ENCODE assay signal across 25 cellular contexts in genomic region chr3:122816587-122816986, GRCh38. TPM values are rescaled to one million over a fixed set of nuclear protein-coding genes. Genes with fewer than 3 reads are reported as not detected.
DNase-seq lines count a peak whose midpoint lies in the region; ATAC-seq, FAIRE-seq and TF ChIP-seq lines count a peak whose summit lies in the region.
"Had no signal": no experiment of that assay in that cellular context is flagged by ENCODE, and none has a peak within 500 bp of the region (broad histone marks: within the 10 kb centered on the region; RNA-seq: fewer than 3 reads in every experiment).

No MANE protein-coding gene starts in this region.

- TF ChIP-seq POLR2A in HepG2 (IDR thresholded peaks at IDR 0.05; ENCODE audit: insufficient read depth in 1 of 2, low read depth in 2 of 2, low read length in 2 of 2) (no peak), right lobe of liver (IDR thresholded peaks at IDR 0.05) (no peak)

- H3K27me3 ChIP-seq in HepG2 (ENCODE audit: control insufficient read depth in 1 of 2, insufficient read depth in 2 of 2, low read length in 2 of 2) (no peaks in the 10 kb centered on the region), right lobe of liver (no peaks in the 10 kb centered on the region), neutrophil (no peaks in the 10 kb centered on the region)
- H3K27me3 ChIP-seq: BE2C, BLaER1 had no signal

- TF ChIP-seq CTCF in HepG2 (CRISPR knock-in tag; IDR thresholded peaks at IDR 0.05), result no peak
- TF ChIP-seq CTCF in right lobe of liver (IDR thresholded peaks at IDR 0.05), result no peak
- no peak for TF ChIP-seq CTCF in neutrophil (IDR thresholded peaks at IDR 0.05)

- no peaks in the 10 kb centered on the region for H3K79me2 ChIP-seq in HepG2 (ENCODE audit: insufficient read depth, low read length)

- no peak overlapping the region for H3K4me2 ChIP-seq in HepG2 (ENCODE audit: low read depth, low read length)
- H3K4me2 ChIP-seq: BLaER1 had no signal

- TF ChIP-seq RAD21 in HepG2 (CRISPR knock-in tag; IDR thresholded peaks at IDR 0.05), result no peak

- CTCF ChIA-PET in HepG2 (lab: Yijun Ruan, JAX; ENCODE audit: low intra/inter-chr PET ratio, low total read pairs), result no interaction called here

- H3K27ac ChIP-seq in HepG2 (ENCODE audit: extremely low read length, insufficient read depth, low read length), result no peak overlapping the region
- H3K27ac ChIP-seq in right lobe of liver, result no peak overlapping the region
- peak overlapping the region; percentile 42 for H3K27ac ChIP-seq in neutrophil
- H3K27ac ChIP-seq: BLaER1 had no signal

- TF ChIP-seq EP300 in HepG2 (IDR thresholded peaks at IDR 0.05; ENCODE audit: low read depth in 2 of 2, low read length in 2 of 2), result no peak
- no peak for TF ChIP-seq EP300 in HepG2 (CRISPR knock-in tag; IDR thresholded peaks at IDR 0.05; ENCODE audit: borderline replicate concordance)

- peaks cover 11% of the 10 kb centered on the region for H3K4me1 ChIP-seq in HepG2 (ENCODE audit: insufficient read depth, low read length)
- H3K4me1 ChIP-seq in right lobe of liver, result no peaks in the 10 kb centered on the region
- H3K4me1 ChIP-seq in neutrophil (ENCODE audit: control insufficient read depth in 1 of 2, insufficient read depth in 1 of 2, low read depth in 1 of 2, low read length in 1 of 2), result no peaks in the 10 kb centered on the region
- H3K4me1 ChIP-seq: BLaER1 had no signal

- H3K9me3 Mint-ChIP-seq in stimulated activated naive CD8-positive, alpha-beta T cell treated with anti-CD3 and anti-CD28 coated beads, Interleukin-15, amount 100 ng/mL, for 72 hours, result no peaks in the 10 kb centered on the region
- H3K9me3 Mint-ChIP-seq: CD4-positive, alpha-beta memory T cell; CD4-positive, CD25-positive, alpha-beta regulatory T cell; CD8-positive, alpha-beta memory T cell had no signal

- no peaks in the 10 kb centered on the region for H3K36me3 ChIP-seq in HepG2 (replicated peaks in 1 of 2; ENCODE audit: control insufficient read depth in 1 of 2, insufficient read depth in 2 of 2, low read length in 2 of 2)
- no peaks in the 10 kb centered on the region for H3K36me3 ChIP-seq in right lobe of liver
- H3K36me3 ChIP-seq in neutrophil, result peaks cover 68% of the 10 kb centered on the region
- H3K36me3 ChIP-seq: BE2C had no signal

- no peak overlapping the region for H3K4me3 Mint-ChIP-seq in stimulated activated naive CD8-positive, alpha-beta T cell treated with anti-CD3 and anti-CD28 coated beads, Interleukin-15, amount 100 ng/mL, for 72 hours
- H3K4me3 Mint-ChIP-seq: CD14-positive monocyte; CD4-positive, alpha-beta memory T cell; CD4-positive, CD25-positive, alpha-beta regulatory T cell; CD8-positive, alpha-beta memory T cell had no signal

- in situ Hi-C loops in HepG2 (cut with HindIII; ENCODE audit: extremely low pct_ligation_motif_present, low pct_unique_long_range_greater_than_20kb), result no loop called here

- no peaks in the 10 kb centered on the region for H3K27me3 Mint-ChIP-seq in stimulated activated naive CD8-positive, alpha-beta T cell treated with anti-CD3 and anti-CD28 coated beads, Interleukin-15, amount 100 ng/mL, for 72 hours
- H3K27me3 Mint-ChIP-seq: CD4-positive, alpha-beta memory T cell; CD4-positive, CD25-positive, alpha-beta regulatory T cell; CD8-positive, alpha-beta memory T cell had no signal

- no peaks in the 10 kb centered on the region for H4K20me1 ChIP-seq in HepG2 (ENCODE audit: insufficient read depth, low read length)
- H4K20me1 ChIP-seq: BLaER1 had no signal

- H3K27ac Mint-ChIP-seq in stimulated activated naive CD8-positive, alpha-beta T cell treated with anti-CD3 and anti-CD28 coated beads, Interleukin-15, amount 100 ng/mL, for 72 hours, result no peak overlapping the region
- H3K27ac Mint-ChIP-seq: CD4-positive, alpha-beta memory T cell; CD4-positive, CD25-positive, alpha-beta regulatory T cell; CD8-positive, alpha-beta memory T cell had no signal

- WGBS in HepG2 (ENCODE audit: low lambda C conversion rate), result 51% methylated on average over 2 of the region's 2 CpGs
- 80% methylated on average over 1 of the region's 2 CpGs for WGBS in right lobe of liver (ENCODE audit: insufficient coverage, low coverage, low lambda C conversion rate, missing lambda C conversion rate)

- no peak for FAIRE-seq in HepG2 (lab: Jason Lieb, UNC)
- FAIRE-seq: A204.1, GM12878, GM19239 had no signal

- BruUV-seq in HepG2 (replicated peaks; lab: Mats Ljungman, UMichigan), result no TSS peak

- intact Hi-C loops in HepG2 (cut with micrococcal nuclease; ENCODE audit: unreplicated experiment) (no loop called here), right lobe of liver (cut with DNase I) (no loop called here)

- H2AFZ ChIP-seq in HepG2 (ENCODE audit: low read length), result no peak overlapping the region

- H3K4me3 ChIP-seq in HepG2 (replicated peaks in 1 of 3; ENCODE audit: insufficient read depth in 1 of 3, low read depth in 2 of 3, low read length in 3 of 3), result no peak overlapping the region
- no peak overlapping the region for H3K4me3 ChIP-seq in right lobe of liver
- no peak overlapping the region for H3K4me3 ChIP-seq in neutrophil (ENCODE audit: low read depth in 1 of 2, low read length in 1 of 2)
- H3K4me3 ChIP-seq: BLaER1, GM12878 had no signal

- no peaks in the 10 kb centered on the region for H3K4me1 Mint-ChIP-seq in stimulated activated naive CD8-positive, alpha-beta T cell treated with anti-CD3 and anti-CD28 coated beads, Interleukin-15, amount 100 ng/mL, for 72 hours
- H3K4me1 Mint-ChIP-seq: CD14-positive monocyte; CD8-positive, alpha-beta memory T cell had no signal

- DNase-seq in HepG2 (ENCODE audit: low spot score) (peak; percentile 18), right lobe of liver (no peak)
- DNase-seq in stimulated activated naive CD8-positive, alpha-beta T cell treated with anti-CD3 and anti-CD28 coated beads, Interleukin-15, amount 100 ng/mL, for 72 hours, result no peak
- DNase-seq: 8988T; ACHN; BE2C; C1 segment of cervical spinal cord; CD4-positive, alpha-beta memory T cell; CD4-positive, CD25-positive, alpha-beta regulatory T cell; CD8-positive, alpha-beta memory T cell; COR-L47; DMS 273 treated with DMSO at 0.1 percent for 48 hours; DMS153; DMS53; DMS79; DND-41; EL; GDM1 had no signal

- no peak overlapping the region for H3K9ac ChIP-seq in HepG2 (ENCODE audit: insufficient read depth, low read depth, low read length)
- H3K9ac ChIP-seq: BLaER1 had no signal

- POLR2A ChIA-PET in HepG2 (lab: Yijun Ruan, JAX), result no interaction called here

- ATAC-seq in HepG2 (peak; percentile 70; the same call in 2 of the 3 replicates), right lobe of liver (no peak), GM21786 (IDR thresholded peaks at IDR 0.05; ENCODE audit: unreplicated experiment) (no peak)
- ATAC-seq in stimulated activated naive CD8-positive, alpha-beta T cell treated with anti-CD3 and anti-CD28 coated beads, Interleukin-15, amount 100 ng/mL, for 72 hours, result no peak
- ATAC-seq: GM12878 had no signal

- no peaks in the 10 kb centered on the region for H3K9me3 ChIP-seq in HepG2 (ENCODE audit: low read length)
- no peaks in the 10 kb centered on the region for H3K9me3 ChIP-seq in right lobe of liver
- no peaks in the 10 kb centered on the region for H3K9me3 ChIP-seq in neutrophil
- H3K9me3 ChIP-seq: BE2C, BLaER1 had no signal

RNA-seq across cellular contexts. Expression of gene SLC49A4, which starts 21.7 kb away (rescaled TPM):
- total RNA-seq in HepG2 (2016; rRNA removed; fragmentation: Illumina TruSeq; extraction: Trizol), result 9.4 and 16.3 TPM in 2 replicates
- 2.0 and 2.7 TPM in 2 replicates for total RNA-seq in HepG2 (2016; cell fraction: cytosol; rRNA removed; fragmentation: Illumina TruSeq; extraction: Trizol; ENCODE audit: low read depth)
- total RNA-seq in HepG2 (2016; cell fraction: insoluble cytoplasmic fraction; rRNA removed; fragmentation: Illumina TruSeq; extraction: Trizol), result 10.0 and 16.3 TPM in 2 replicates
- total RNA-seq in HepG2 (2016; cell fraction: membrane; rRNA removed; fragmentation: Illumina TruSeq; extraction: Trizol), result 6.0 and 6.2 TPM in 2 replicates
- total RNA-seq in HepG2 (2016; cell fraction: nucleus; rRNA removed; fragmentation: Illumina TruSeq; extraction: Trizol), result 14.5 and 15.3 TPM in 2 replicates
- polyA plus RNA-seq in HepG2 (2011; rRNA removed), result 6.3 and 6.5 TPM in 2 replicates
- polyA plus RNA-seq in HepG2 (2011; cell fraction: cytosol; rRNA removed), result 4.1 and 8.1 TPM in 2 replicates
- polyA plus RNA-seq in HepG2 (2011; cell fraction: nucleus; rRNA removed), result 2.3 and 3.4 TPM in 2 replicates
- polyA plus RNA-seq in HepG2 (2012), result 5.2 and 7.3 TPM in 2 replicates
- 2.3 and 2.5 TPM in 2 replicates for polyA plus RNA-seq in HepG2 (2016; cell fraction: cytosol; fragmentation: Illumina TruSeq; extraction: Trizol; ENCODE audit: low read depth)
- 8.2 and 8.5 TPM in 2 replicates for polyA plus RNA-seq in HepG2 (2016; cell fraction: insoluble cytoplasmic fraction; fragmentation: Illumina TruSeq; extraction: Trizol; ENCODE audit: low read depth)
- polyA plus RNA-seq in HepG2 (2016; cell fraction: membrane; fragmentation: Illumina TruSeq; extraction: Trizol; ENCODE audit: low read depth), result 3.9 and 5.1 TPM in 2 replicates
- polyA plus RNA-seq in HepG2 (2016; cell fraction: nucleus; fragmentation: Illumina TruSeq; extraction: Trizol; ENCODE audit: insufficient read depth, low read depth), result 17.8 and 23.3 TPM in 2 replicates
- polyA minus RNA-seq in HepG2 (2011; rRNA and poly(A)+ RNA removed; ENCODE audit: low replicate concordance), result 10.7 and 21.5 TPM in 2 replicates
- polyA minus RNA-seq in HepG2 (2011; cell fraction: cytosol; rRNA and poly(A)+ RNA removed), result 8.0 and 9.1 TPM in 2 replicates
- 6.3 and 8.5 TPM in 2 replicates for polyA minus RNA-seq in HepG2 (2011; cell fraction: nucleus; rRNA and poly(A)+ RNA removed)
- 1 to 10 TPM; 5.5 to 8.6 (median 6.7) TPM for total RNA-seq in right lobe of liver

RNA-seq across cellular contexts. Expression of gene HSPBAP1, which starts 23.0 kb away (rescaled TPM):
- total RNA-seq in HepG2 (2016; rRNA removed; fragmentation: Illumina TruSeq; extraction: Trizol) (5.1 and 5.7 TPM in 2 replicates), right lobe of liver (1 to 10 TPM; 2.4 to 4.0 (median 3.3) TPM)
- total RNA-seq in HepG2 (2016; cell fraction: cytosol; rRNA removed; fragmentation: Illumina TruSeq; extraction: Trizol; ENCODE audit: low read depth), result 1.9 and 3.0 TPM in 2 replicates
- 4.4 and 5.3 TPM in 2 replicates for total RNA-seq in HepG2 (2016; cell fraction: insoluble cytoplasmic fraction; rRNA removed; fragmentation: Illumina TruSeq; extraction: Trizol)
- 2.2 and 3.2 TPM in 2 replicates for total RNA-seq in HepG2 (2016; cell fraction: membrane; rRNA removed; fragmentation: Illumina TruSeq; extraction: Trizol)
- total RNA-seq in HepG2 (2016; cell fraction: nucleus; rRNA removed; fragmentation: Illumina TruSeq; extraction: Trizol), result 5.3 and 7.2 TPM in 2 replicates
- polyA plus RNA-seq in HepG2 (2011; rRNA removed), result 3.6 and 4.2 TPM in 2 replicates
- polyA plus RNA-seq in HepG2 (2011; cell fraction: cytosol; rRNA removed), result 1.7 and 2.3 TPM in 2 replicates
- 4.2 and 5.9 TPM in 2 replicates for polyA plus RNA-seq in HepG2 (2011; cell fraction: nucleus; rRNA removed)
- polyA plus RNA-seq in HepG2 (2012), result 2.9 and 3.4 TPM in 2 replicates
- 0.77 and 0.87 TPM in 2 replicates for polyA plus RNA-seq in HepG2 (2016; cell fraction: cytosol; fragmentation: Illumina TruSeq; extraction: Trizol; ENCODE audit: low read depth)
- polyA plus RNA-seq in HepG2 (2016; cell fraction: insoluble cytoplasmic fraction; fragmentation: Illumina TruSeq; extraction: Trizol; ENCODE audit: low read depth), result 4.3 and 5.0 TPM in 2 replicates
- polyA plus RNA-seq in HepG2 (2016; cell fraction: membrane; fragmentation: Illumina TruSeq; extraction: Trizol; ENCODE audit: low read depth), result 0.88 and 1.1 TPM in 2 replicates
- polyA plus RNA-seq in HepG2 (2016; cell fraction: nucleus; fragmentation: Illumina TruSeq; extraction: Trizol; ENCODE audit: insufficient read depth, low read depth), result 11.7 and 12.8 TPM in 2 replicates
- 1.4 and 10.3 TPM in 2 replicates for polyA minus RNA-seq in HepG2 (2011; rRNA and poly(A)+ RNA removed; ENCODE audit: low replicate concordance)
- 1.4 and 1.5 TPM in 2 replicates for polyA minus RNA-seq in HepG2 (2011; cell fraction: cytosol; rRNA and poly(A)+ RNA removed)
- polyA minus RNA-seq in HepG2 (2011; cell fraction: nucleus; rRNA and poly(A)+ RNA removed), result 8.5 and 9.3 TPM in 2 replicates
